Comparison of ENCODE assay signal across 8 cellular contexts in genomic region chr6:2209226-2209809, GRCh38. TPM values are rescaled to one million over a fixed set of nuclear protein-coding genes. Genes with fewer than 3 reads are reported as not detected.
A peak's percentile ranks its signal among the peaks of the same experiment; 100 is the strongest.
DNase-seq lines count a peak whose midpoint lies in the region; ATAC-seq, FAIRE-seq and TF ChIP-seq lines count a peak whose summit lies in the region.

No MANE protein-coding gene starts in this region.

- CTCF ChIA-PET in PC-9 (lab: Charles Lee), result interaction anchor here (0.5 to 1.9 kb wide), 5 partner anchors 12 to 367 kb away, joined by 3 to 14 read pairs (median 3); no protein-coding TSS in a partner anchor

- H3K9me2 ChIP-seq in PC-9 (ENCODE audit: insufficient read depth), result no peaks in the 10 kb centered on the region

- TF ChIP-seq CTCF in AG09309 (IDR thresholded peaks at IDR 0.05; ENCODE audit: control insufficient read depth, insufficient read depth, low read depth, low read length, missing control alignments), result peak; percentile 61
- TF ChIP-seq CTCF in PC-9 (conservative IDR thresholded peaks at IDR 0.05), result peak; percentile 62

- ATAC-seq in HG03432 (IDR thresholded peaks at IDR 0.05; ENCODE audit: unreplicated experiment), result peak; percentile 63

- no peaks in the 10 kb centered on the region for H3K9me3 ChIP-seq in PC-9 (ENCODE audit: insufficient read depth, low read depth)

- intact Hi-C loops in PC-9 (cut with micrococcal nuclease; ENCODE audit: unreplicated experiment), result no loop called here

- H3F3A ChIP-seq in PC-9 (ENCODE audit: insufficient read depth, low read depth), result no peaks in the 10 kb centered on the region

- FAIRE-seq in GM18507 (lab: Jason Lieb, UNC), result peak; percentile 69

- no peak overlapping the region for H2AFZ ChIP-seq in PC-9

- BruUV-seq in PC-9 (replicated peaks; lab: Mats Ljungman, UMichigan), result no TSS peak

- no peak overlapping the region for H3K4me2 ChIP-seq in PC-9

- H3K79me2 ChIP-seq in PC-9 (ENCODE audit: low read depth), result no peaks in the 10 kb centered on the region

- H3K4me1 ChIP-seq in PC-9 (replicated peaks; ENCODE audit: insufficient read depth), result no peaks in the 10 kb centered on the region

- H4K20me1 ChIP-seq in PC-9 (ENCODE audit: insufficient read depth), result no peaks in the 10 kb centered on the region

- H3K4me3 ChIP-seq in AG09309 (ENCODE audit: control insufficient read depth, low read depth, low read length) (no peak overlapping the region), PC-9 (no peak overlapping the region)

- no peak overlapping the region for H3K27ac ChIP-seq in PC-9

- DNase-seq in AG09309 (ENCODE audit: low read depth), result no peak
- DNase-seq in GM18507 (ENCODE audit: extremely low spot score, insufficient read length, low read depth), result no peak
- peak; percentile 38 to 48 for DNase-seq in PC-9
- peak; percentile 32 to 88 for DNase-seq in T47D (ENCODE audit: low read depth in 1 of 2, low spot score in 1 of 2)
- DNase-seq in myocyte (ENCODE audit: low read depth), result peak; percentile 66
- DNase-seq in GM03348 (ENCODE audit: low spot score), result no peak
- DNase-seq in effector CD8-positive, alpha-beta T cell (lab: John Stamatoyannopoulos, UW), result no peak

- POLR2A ChIA-PET in PC-9 (lab: Charles Lee; ENCODE audit: unreplicated experiment), result interaction anchor here (1.1 kb wide), 1 partner anchor 538 kb away, joined by 4 read pairs; no protein-coding TSS in a partner anchor

- no peaks in the 10 kb centered on the region for H3K36me3 ChIP-seq in PC-9 (ENCODE audit: low read depth)

- no peaks in the 10 kb centered on the region for H3K27me3 ChIP-seq in PC-9 (ENCODE audit: insufficient read depth, low read depth)

- in situ Hi-C loops in T47D (cut with HindIII; ENCODE audit: low pct_unique_long_range_greater_than_20kb, low sequenced_read_pairs), result no loop called here

RNA-seq across cellular contexts. Expression of gene GMDS, which starts 36.1 kb away (rescaled TPM):
- 30.1 and 38.3 TPM in 2 replicates for total RNA-seq in PC-9 (2021)
- 9.3 and 10.6 TPM in 2 replicates for total RNA-seq in myocyte
- polyA plus RNA-seq in myocyte (2012), result 14.3 TPM

Comparison
In these comparisons a context has a peak if more than half of its experiments do, and no peak if none do; other contexts are left out.
1. DNase-seq: peak in PC-9 (2 of 2), T47D (2 of 2) and myocyte (single experiment); none in AG09309 (single experiment), GM18507 (single experiment), GM03348 (single experiment) and effector CD8-positive, alpha-beta T cell (single experiment).